In genomic region chr1:3265800-3266485, GRCh38 we compare ENCODE assay signal across 25 cellular contexts.
"Had no signal": no experiment of that assay in that cellular context is flagged by ENCODE, and none has a peak within 500 bp of the region (broad histone marks: within the 10 kb centered on the region; RNA-seq: fewer than 3 reads in every experiment).

No MANE protein-coding gene starts in this region.

- H3K27ac ChIP-seq: adrenal gland, body of pancreas had no signal

- ATAC-seq: activated CD4-positive, alpha-beta T cell treated with anti-CD3 and anti-CD28 coated beads for 36 hours; activated CD4-positive, CD25-positive, alpha-beta regulatory T cell treated with anti-CD3 and anti-CD28 coated beads, Interleukin-2, amount 50 U/mL, for 24 hours; activated CD8-positive, alpha-beta T cell treated with anti-CD3 and anti-CD28 coated beads, Interleukin-2, amount 10 ng/mL, durations not matched to agents 7 days and 5 days; body of pancreas; K562 had no signal

- H3K27me3 ChIP-seq: adrenal gland, body of pancreas had no signal

- H3K9me3 ChIP-seq: adrenal gland, body of pancreas had no signal

- H3K36me3 ChIP-seq: adrenal gland had no signal

- DNase-seq: activated CD4-positive, alpha-beta T cell treated with anti-CD3 and anti-CD28 coated beads for 36 hours; activated CD4-positive, alpha-beta T cell treated with anti-CD3 and anti-CD28 coated beads, Interleukin-2, amount 10 ng/mL, durations not matched to agents 7 days and 5 days; activated CD4-positive, alpha-beta T cell treated with anti-CD3 and anti-CD28 coated beads, Interleukin-2, amount 50 U/mL, for 48 hours; activated CD8-positive, alpha-beta T cell treated with anti-CD3 and anti-CD28 coated beads, Interleukin-2, amount 10 ng/mL, durations not matched to agents 7 days and 5 days; activated gamma-delta T cell; activated naive CD4-positive, alpha-beta T cell treated with Interleukin-2 at 50 U/mL for 16 hours; activated T-cell treated with anti-CD3 and anti-CD28 coated beads, Interleukin-2, amount 50 U/mL, for 24 hours; adrenal gland; body of pancreas; caudate nucleus; NCI-H1092 treated with DMSO at 0.1 percent for 48 hours; NCI-H1417; NCI-H187 treated with DMSO at 0.1 percent for 48 hours; NCI-H2081; NCI-H2171 treated with DMSO at 0.1 percent for 48 hours; NCI-H226; NCI-H446 treated with DMSO at 0.1 percent for 48 hours; NCI-H524; NCI-H69; SW 1271; T-helper 1 cell; T-helper 2 cell; T-helper 9 cell had no signal

- H3K4me1 ChIP-seq: adrenal gland had no signal

- H3K4me3 ChIP-seq: adrenal gland, body of pancreas, K562 had no signal
